ENCODE assay signal across 8 cellular contexts in genomic region chrX:20116087-20116574, GRCh38. TPM values are rescaled to one million over a fixed set of nuclear protein-coding genes. Genes with fewer than 3 reads are reported as not detected.
DNase-seq lines count a peak whose midpoint lies in the region; ATAC-seq and TF ChIP-seq lines count a peak whose summit lies in the region.

No MANE protein-coding gene starts in this region.

- DNase-seq in A673 (ENCODE audit: low spot score): no peak
- peak; percentile 21 for DNase-seq in cerebellum (ENCODE audit: low spot score)
- no peak for DNase-seq in naive thymus-derived CD8-positive, alpha-beta T cell
- no peak for DNase-seq in GM10248 (ENCODE audit: extremely low spot score)
- no peak for DNase-seq in NCI-H1694 (lab: John Stamatoyannopoulos, UW)

- H3K4me3 Mint-ChIP-seq in naive thymus-derived CD8-positive, alpha-beta T cell: peak overlapping the region in 7 of 10 donors; percentile 29 to 77 (median 51)

- no TSS peak for BruUV-seq in A673 (replicated peaks; lab: Mats Ljungman, UMichigan)

- H3K4me1 ChIP-seq in A673 (ENCODE audit: insufficient read depth, low read length, poor library complexity, severe bottlenecking): no peaks in the 10 kb centered on the region
- peaks cover 3% of the 10 kb centered on the region; the same call in 1 of the 2 replicates for H3K4me1 ChIP-seq in HEK293 (ENCODE audit: control insufficient read depth, insufficient read depth, low read length)

- ATAC-seq in naive thymus-derived CD8-positive, alpha-beta T cell: no peak
- ATAC-seq in GM18909 (IDR thresholded peaks at IDR 0.05; ENCODE audit: poor library complexity, unreplicated experiment): no peak
- ATAC-seq in HG02759 (IDR thresholded peaks at IDR 0.05; ENCODE audit: unreplicated experiment): no peak

- peaks cover 0 to 24% (median 14%) of the 10 kb centered on the region in 5 donors for H3K27me3 Mint-ChIP-seq in naive thymus-derived CD8-positive, alpha-beta T cell

- intact Hi-C loops in A673 (cut with micrococcal nuclease; ENCODE audit: unreplicated experiment): no loop called here

- TF ChIP-seq CTCF in A673 (conservative IDR thresholded peaks at IDR 0.05; ENCODE audit: low read depth, low read length) (no peak), HEK293 (tag by site-specific recombination; IDR thresholded peaks at IDR 0.05) (no peak), GM10248 (IDR thresholded peaks at IDR 0.05; ENCODE audit: control extremely low read depth, extremely low read depth, low read depth, missing control alignments) (no peak)

- CTCF ChIA-PET in A673 (lab: Charles Lee) (no interaction called here), HEK293 (lab: Yijun Ruan, JAX) (no interaction called here), GM10248 (lab: Yijun Ruan, JAX) (no interaction called here)

- H3K4me3 ChIP-seq in A673 (ENCODE audit: low read depth, low read length, poor library complexity, severe bottlenecking) (peak overlapping the region; percentile 29), HEK293 (ENCODE audit: low read depth, low read length) (peak overlapping the region; percentile 35)

- no peak overlapping the region for H3K27ac Mint-ChIP-seq in naive thymus-derived CD8-positive, alpha-beta T cell

- no peak overlapping the region for H3K27ac ChIP-seq in A673 (ENCODE audit: low read depth, low read length, poor library complexity, severe bottlenecking)
- no peak overlapping the region for H3K27ac ChIP-seq in HEK293 (ENCODE audit: extremely low read depth, low read depth, low read length)

- no peaks in the 10 kb centered on the region for H3K9me3 Mint-ChIP-seq in naive thymus-derived CD8-positive, alpha-beta T cell

- POLR2A ChIA-PET in A673 (lab: Charles Lee; ENCODE audit: low non-redundant PET): no interaction called here
- POLR2A ChIA-PET in HEK293 (lab: Yijun Ruan, JAX): no interaction called here
- POLR2A ChIA-PET in naive thymus-derived CD8-positive, alpha-beta T cell (lab: Charles Lee): no interaction called here
- POLR2A ChIA-PET in GM10248 (lab: Yijun Ruan, JAX): no interaction called here

- no peaks in the 10 kb centered on the region for H3K36me3 Mint-ChIP-seq in naive thymus-derived CD8-positive, alpha-beta T cell

- no peaks in the 10 kb centered on the region for H3K9me3 ChIP-seq in A673 (ENCODE audit: low read depth, low read length, poor library complexity, severe bottlenecking)
- no peaks in the 10 kb centered on the region for H3K9me3 ChIP-seq in HEK293 (ENCODE audit: control insufficient read depth, insufficient read depth, low read depth, low read length)

- H3K4me1 Mint-ChIP-seq in naive thymus-derived CD8-positive, alpha-beta T cell: peaks cover 0 to 6% (median 0%) of the 10 kb centered on the region in 4 donors

- H3K27me3 ChIP-seq in A673 (replicated peaks; ENCODE audit: insufficient read depth, low read depth, low read length, poor library complexity): no peaks in the 10 kb centered on the region

- H3K36me3 ChIP-seq in A673 (ENCODE audit: insufficient read depth, low read length, poor library complexity, severe bottlenecking): no peaks in the 10 kb centered on the region
- no peaks in the 10 kb centered on the region for H3K36me3 ChIP-seq in HEK293 (ENCODE audit: control insufficient read depth in 2 of 2, insufficient read depth in 1 of 2, low read length in 2 of 2)

TF ChIP-seq in HEK293, 187 proteins besides CTCF, POLR2A, EP300 and RAD21:
- TF ChIP-seq GLIS2 (tag by site-specific recombination; IDR thresholded peaks at IDR 0.05) (peak; percentile 39; the same call in 1 of the 2 replicates), ZBTB20 (tag by site-specific recombination; IDR thresholded peaks at IDR 0.05) (peak; percentile 62), GLIS1 (tag by site-specific recombination; IDR thresholded peaks at IDR 0.05) (0 out of 2 replicates have a peak, but pooled peaks have one; percentile 9), ZNF132 (tag by site-specific recombination; IDR thresholded peaks at IDR 0.05; ENCODE audit: borderline replicate concordance) (no peak), ZBTB8A (tag by site-specific recombination; IDR thresholded peaks at IDR 0.05) (peak; percentile 77)

RNA-seq across cellular contexts. Expression of gene MAP7D2, which starts 0.6 kb away (rescaled TPM):
- 0.83 and 1.2 TPM in 2 replicates for total RNA-seq in A673 (2021)
- 9.9 TPM for total RNA-seq in cerebellum
- total RNA-seq in naive thymus-derived CD8-positive, alpha-beta T cell: under 1 TPM; 0.16 TPM
- not detected for polyA plus RNA-seq in naive thymus-derived CD8-positive, alpha-beta T cell

RNA-seq across cellular contexts. Expression of gene EIF1AX, which starts 25.5 kb away (rescaled TPM):
- total RNA-seq in A673 (2021) (175 and 184 TPM in 2 replicates), cerebellum (71.0 TPM)
- total RNA-seq in naive thymus-derived CD8-positive, alpha-beta T cell: 10 to 100 TPM; 74.0 to 74.2 TPM
- 100 to 1,000 TPM; 102 to 126 (median 119) TPM for polyA plus RNA-seq in naive thymus-derived CD8-positive, alpha-beta T cell
